In genomic region chr7:141275350-141275749, GRCh38 we compare ENCODE assay signal across 26 cellular contexts.
"Had no signal": no experiment of that assay in that cellular context is flagged by ENCODE, and none has a peak within 500 bp of the region (broad histone marks: within the 10 kb centered on the region; RNA-seq: fewer than 3 reads in every experiment).

No MANE protein-coding gene starts in this region.

- H3K27ac ChIP-seq: gastrocnemius medialis, pancreas, prostate gland, skin epidermis, upper lobe of left lung, vagina had no signal

- H3K4me1 ChIP-seq: gastrocnemius medialis, pancreas, prostate gland, upper lobe of left lung, vagina had no signal

- H3K36me3 ChIP-seq: gastrocnemius medialis, pancreas, prostate gland, upper lobe of left lung, vagina had no signal

- H3K27ac Mint-ChIP-seq: activated CD4-positive, alpha-beta T cell treated with anti-CD3 and anti-CD28 coated beads for 36 hours; activated naive CD8-positive, alpha-beta T cell; immature natural killer cell; naive thymus-derived CD4-positive, alpha-beta T cell had no signal

- H3K9me3 Mint-ChIP-seq: immature natural killer cell; naive thymus-derived CD4-positive, alpha-beta T cell had no signal

- H3K4me1 Mint-ChIP-seq: activated CD4-positive, alpha-beta T cell treated with anti-CD3 and anti-CD28 coated beads for 36 hours; immature natural killer cell; naive thymus-derived CD4-positive, alpha-beta T cell had no signal

- H3K36me3 Mint-ChIP-seq: activated naive CD8-positive, alpha-beta T cell; immature natural killer cell; naive thymus-derived CD4-positive, alpha-beta T cell had no signal

- H3K4me3 Mint-ChIP-seq: activated CD4-positive, alpha-beta T cell treated with anti-CD3 and anti-CD28 coated beads for 36 hours; activated naive CD8-positive, alpha-beta T cell; immature natural killer cell; naive thymus-derived CD4-positive, alpha-beta T cell had no signal

- ATAC-seq: activated CD4-positive, alpha-beta T cell treated with anti-CD3 and anti-CD28 coated beads for 36 hours; gastrocnemius medialis; left colon; naive thymus-derived CD4-positive, alpha-beta T cell; sciatic nerve; stimulated activated naive CD8-positive, alpha-beta T cell treated with anti-CD3 and anti-CD28 coated beads, Interleukin-15, Interleukin-2, amounts not matched to agents 100 U/mL and 50 U/mL, for 24 hours had no signal

- H3K4me3 ChIP-seq: gastrocnemius medialis, pancreas, prostate gland, skin epidermis, upper lobe of left lung, vagina had no signal

- H3K27me3 ChIP-seq: gastrocnemius medialis, pancreas, upper lobe of left lung, vagina had no signal

- DNase-seq: activated CD4-positive, alpha-beta T cell treated with anti-CD3 and anti-CD28 coated beads for 36 hours; activated CD4-positive, CD25-positive, alpha-beta regulatory T cell; activated effector memory CD4-positive, alpha-beta T cell treated with Interleukin-2 at 50 U/mL for 16 hours; activated naive CD4-positive, alpha-beta T cell treated with Interleukin-2 at 50 U/mL for 16 hours; activated T-cell treated with anti-CD3 and anti-CD28 coated beads for 4 hours; anterior cingulate cortex; effector CD8-positive, alpha-beta T cell; erythroblast; gastrocnemius medialis; glutamatergic neuron; immature natural killer cell; kidney; left colon; midbrain; naive thymus-derived CD4-positive, alpha-beta T cell; pancreas; retina; stimulated activated CD4-positive, alpha-beta T cell treated with anti-CD3 and anti-CD28 coated beads, Interleukin-12 subunit alpha, Interleukin-12 subunit beta, amount 100 ng/mL, for 4 hours; stimulated activated CD4-positive, alpha-beta T cell treated with anti-CD3 and anti-CD28 coated beads, Interleukin-4, amount 100 ng/mL, for 1 hour; stimulated activated naive CD8-positive, alpha-beta T cell treated with anti-CD3 and anti-CD28 coated beads, Interleukin-15, Interleukin-2, amounts not matched to agents 100 U/mL and 50 U/mL, for 24 hours; upper lobe of left lung had no signal

- H3K27me3 Mint-ChIP-seq: activated CD4-positive, alpha-beta T cell treated with anti-CD3 and anti-CD28 coated beads for 36 hours; activated naive CD8-positive, alpha-beta T cell had no signal

- H3K9me3 ChIP-seq: gastrocnemius medialis, pancreas, prostate gland, upper lobe of left lung, vagina had no signal
